Comparison of ENCODE assay signal across 14 cellular contexts in the genomic region with DNA sequence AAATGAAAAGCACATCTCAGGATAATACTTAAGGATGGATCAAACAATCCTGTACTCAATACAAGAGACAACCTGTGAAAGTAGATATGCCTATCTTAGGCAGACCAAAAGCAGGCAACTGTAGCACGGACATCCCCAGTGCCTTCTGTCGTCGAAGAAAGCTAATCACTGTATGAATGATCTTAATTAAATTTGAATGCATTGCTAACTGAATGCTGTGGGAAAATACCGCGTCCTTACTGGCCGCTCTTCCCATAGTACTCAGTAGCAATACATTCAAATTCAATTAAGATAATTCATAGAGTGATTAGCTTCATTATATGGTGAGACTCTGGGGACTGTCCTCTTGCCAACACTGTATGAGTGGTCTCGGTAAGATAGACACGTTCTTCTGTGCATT.
DNase-seq lines count a peak whose midpoint lies in the region; ATAC-seq and TF ChIP-seq lines count a peak whose summit lies in the region.
"Had no signal": no experiment of that assay in that cellular context is flagged by ENCODE, and none has a peak within 500 bp of the region (broad histone marks: within the 10 kb centered on the region; RNA-seq: fewer than 3 reads in every experiment).

No MANE protein-coding gene starts in this region.

- POLR2A ChIA-PET in activated CD4-positive, alpha-beta memory T cell treated with anti-CD3 and anti-CD28 coated beads for 36 hours (lab: Charles Lee): interaction anchor here (1.0 to 12.2 kb wide), 4 partner anchors 8 to 22 kb away, joined by 3 to 209 read pairs (median 14); no protein-coding TSS in a partner anchor
- POLR2A ChIA-PET in RWPE1 (lab: Yijun Ruan, JAX; ENCODE audit: low non-redundant PET): no interaction called here

- no peak for DNase-seq in activated naive CD4-positive, alpha-beta T cell treated with Interleukin-2 at 50 U/mL for 16 hours
- DNase-seq in activated CD4-positive, alpha-beta memory T cell treated with anti-CD3 and anti-CD28 coated beads for 36 hours: no peak
- no peak for DNase-seq in upper lobe of right lung
- DNase-seq in RWPE1 (ENCODE audit: low spot score): no peak
- DNase-seq in effector CD4-positive, alpha-beta T cell: no peak
- no peak for DNase-seq in activated CD4-positive, CD25-positive, alpha-beta regulatory T cell treated with anti-CD3 and anti-CD28 coated beads, Interleukin-2, amount 50 U/mL, for 72 hours
- DNase-seq: hippocampal formation, NCI-H345, RPMI8226 had no signal

- intact Hi-C loops in activated CD4-positive, alpha-beta memory T cell treated with anti-CD3 and anti-CD28 coated beads for 36 hours (cut with micrococcal nuclease): loop anchor here (5.0 kb wide), 1 partner anchor 357 kb away; a partner anchor contains a TSS
- intact Hi-C loops in upper lobe of right lung (cut with DNase I): no loop called here

- H3K27ac ChIP-seq in layer of hippocampus (ENCODE audit: low read depth, low read length) (peak overlapping the region; percentile 36), upper lobe of right lung (peak overlapping the region; percentile 38), RWPE1 (no peak overlapping the region)
- H3K27ac ChIP-seq: VCaP had no signal

- H3K27me3 ChIP-seq in layer of hippocampus (ENCODE audit: control insufficient read depth, insufficient read depth, low read length) (no peaks in the 10 kb centered on the region), upper lobe of right lung (no peaks in the 10 kb centered on the region)

- H3K4me1 Mint-ChIP-seq in activated naive CD4-positive, alpha-beta T cell treated with anti-CD3 and anti-CD28 coated beads, Interleukin-2, amount 50 U/mL, for 24 hours: peaks cover 64% of the 10 kb centered on the region
- H3K4me1 Mint-ChIP-seq in activated CD4-positive, alpha-beta memory T cell treated with anti-CD3 and anti-CD28 coated beads for 36 hours (ENCODE audit: low read depth): peaks cover 65% of the 10 kb centered on the region

- peaks cover 36% of the 10 kb centered on the region for H3K36me3 Mint-ChIP-seq in activated naive CD4-positive, alpha-beta T cell treated with anti-CD3 and anti-CD28 coated beads, Interleukin-2, amount 50 U/mL, for 24 hours
- H3K36me3 Mint-ChIP-seq in activated CD4-positive, alpha-beta memory T cell treated with anti-CD3 and anti-CD28 coated beads for 36 hours: peaks cover 31% of the 10 kb centered on the region
- H3K36me3 Mint-ChIP-seq: type B pancreatic cell had no signal

- no peak for TF ChIP-seq CTCF in upper lobe of right lung (IDR thresholded peaks at IDR 0.05)
- no peak for TF ChIP-seq CTCF in RWPE1 (conservative IDR thresholded peaks at IDR 0.05; ENCODE audit: low read depth)

- H3K27ac Mint-ChIP-seq in activated naive CD4-positive, alpha-beta T cell treated with anti-CD3 and anti-CD28 coated beads, Interleukin-2, amount 50 U/mL, for 24 hours: peak overlapping the region; percentile 98
- peak overlapping the region; percentile 98 for H3K27ac Mint-ChIP-seq in activated CD4-positive, alpha-beta memory T cell treated with anti-CD3 and anti-CD28 coated beads for 36 hours
- H3K27ac Mint-ChIP-seq: progenitor cell of endocrine pancreas, type B pancreatic cell had no signal

- CTCF ChIA-PET in activated CD4-positive, alpha-beta memory T cell treated with anti-CD3 and anti-CD28 coated beads for 36 hours (lab: Charles Lee): interaction anchor here (0.9 to 3.8 kb wide), 3 partner anchors 18 to 62 kb away, joined by 4 to 29 read pairs (median 5); no protein-coding TSS in a partner anchor
- CTCF ChIA-PET in RWPE1 (lab: Yijun Ruan, JAX): no interaction called here

- no peaks in the 10 kb centered on the region for H3K9me3 ChIP-seq in upper lobe of right lung

- peaks cover 7% of the 10 kb centered on the region for H3K4me1 ChIP-seq in upper lobe of right lung

- H3K4me3 Mint-ChIP-seq in activated naive CD4-positive, alpha-beta T cell treated with anti-CD3 and anti-CD28 coated beads, Interleukin-2, amount 50 U/mL, for 24 hours: peak overlapping the region; percentile 96
- H3K4me3 Mint-ChIP-seq in activated CD4-positive, alpha-beta memory T cell treated with anti-CD3 and anti-CD28 coated beads for 36 hours: peak overlapping the region; percentile 81
- H3K4me3 Mint-ChIP-seq: type B pancreatic cell had no signal

- no peaks in the 10 kb centered on the region for H3K36me3 ChIP-seq in upper lobe of right lung

- H3K4me3 ChIP-seq in upper lobe of right lung: peak overlapping the region; percentile 34

- ATAC-seq in upper lobe of right lung: no peak

- peaks cover 9% of the 10 kb centered on the region for H3K9me3 Mint-ChIP-seq in activated naive CD4-positive, alpha-beta T cell treated with anti-CD3 and anti-CD28 coated beads, Interleukin-2, amount 50 U/mL, for 24 hours
- no peaks in the 10 kb centered on the region for H3K9me3 Mint-ChIP-seq in activated CD4-positive, alpha-beta memory T cell treated with anti-CD3 and anti-CD28 coated beads for 36 hours
- H3K9me3 Mint-ChIP-seq: type B pancreatic cell had no signal

- no peaks in the 10 kb centered on the region for H3K27me3 Mint-ChIP-seq in activated naive CD4-positive, alpha-beta T cell treated with anti-CD3 and anti-CD28 coated beads, Interleukin-2, amount 50 U/mL, for 24 hours
- no peaks in the 10 kb centered on the region for H3K27me3 Mint-ChIP-seq in activated CD4-positive, alpha-beta memory T cell treated with anti-CD3 and anti-CD28 coated beads for 36 hours
